Comparison of ENCODE assay signal across 2 cellular contexts in genomic region chr12:29944269-29945000, GRCh38.
TF ChIP-seq lines count a peak whose summit lies in the region.

No MANE protein-coding gene starts in this region.

TF ChIP-seq in IMR-90, 13 proteins besides CTCF, POLR2A, EP300 and RAD21 (continued from another document):
- TF ChIP-seq, protein P1, sequence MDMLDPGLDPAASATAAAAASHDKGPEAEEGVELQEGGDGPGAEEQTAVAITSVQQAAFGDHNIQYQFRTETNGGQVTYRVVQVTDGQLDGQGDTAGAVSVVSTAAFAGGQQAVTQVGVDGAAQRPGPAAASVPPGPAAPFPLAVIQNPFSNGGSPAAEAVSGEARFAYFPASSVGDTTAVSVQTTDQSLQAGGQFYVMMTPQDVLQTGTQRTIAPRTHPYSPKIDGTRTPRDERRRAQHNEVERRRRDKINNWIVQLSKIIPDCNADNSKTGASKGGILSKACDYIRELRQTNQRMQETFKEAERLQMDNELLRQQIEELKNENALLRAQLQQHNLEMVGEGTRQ (IDR thresholded peaks at IDR 0.05; ENCODE audit: low read depth, low read length), result no peak
- TF ChIP-seq MAFK (IDR thresholded peaks at IDR 0.05; ENCODE audit: low read depth, low read length) (peak; percentile 41; the same call in 1 of the 2 replicates), RCOR1 (IDR thresholded peaks at IDR 0.05; ENCODE audit: insufficient replicate concordance, low read length) (no peak), CEBPB (IDR thresholded peaks at IDR 0.05; ENCODE audit: low read depth, low read length) (peak; percentile 24; the same call in 1 of the 2 replicates), MXI1 (IDR thresholded peaks at IDR 0.05; ENCODE audit: borderline replicate concordance, low read depth, low read length) (no peak)

TF ChIP-seq in GM23338, 12 proteins besides CTCF, POLR2A, EP300 and RAD21 (continued from another document):
- TF ChIP-seq CREB1 (CRISPR knock-in tag; IDR thresholded peaks at IDR 0.05; ENCODE audit: low read depth) (no peak), ZNF331 (CRISPR knock-in tag; IDR thresholded peaks at IDR 0.05; ENCODE audit: low read depth) (no peak), STAT1 (IDR thresholded peaks at IDR 0.05; ENCODE audit: unreplicated experiment) (no peak), ETS1 (IDR thresholded peaks at IDR 0.05) (no peak), ZNF114 (CRISPR knock-in tag; IDR thresholded peaks at IDR 0.05) (no peak), EZH2phosphoT487 (IDR thresholded peaks at IDR 0.05; ENCODE audit: unreplicated experiment) (no peak), ZNF462 (CRISPR knock-in tag; IDR thresholded peaks at IDR 0.05) (no peak), EZH2 (IDR thresholded peaks at IDR 0.05; ENCODE audit: low read depth, unreplicated experiment) (no peak), POLR2AphosphoS5 (IDR thresholded peaks at IDR 0.05; ENCODE audit: low read depth) (no peak)
